In genomic region chr10:28349892-28350291, GRCh38 we compare ENCODE assay signal across 8 cellular contexts.
"Had no signal": no experiment of that assay in that cellular context is flagged by ENCODE, and none has a peak within 500 bp of the region (broad histone marks: within the 10 kb centered on the region; RNA-seq: fewer than 3 reads in every experiment).

No MANE protein-coding gene starts in this region.

- H3K4me3 ChIP-seq: GM12878 had no signal

- DNase-seq: GDM1, GF-D8 had no signal

- ATAC-seq: GM12878 had no signal

- FAIRE-seq: G401.6, GM12878, GM12891, GM12892, GM18507, GM19239 had no signal
